Comparison of ENCODE assay signal across 1 cellular context in genomic region chr5:140324041-140324833, GRCh38.
TF ChIP-seq lines count a peak whose summit lies in the region.

No MANE protein-coding gene starts in this region.

TF ChIP-seq in K562, 482 proteins besides CTCF, POLR2A, EP300 and RAD21:
- TF ChIP-seq ETS1 (conservative IDR thresholded peaks at IDR 0.05; ENCODE audit: control insufficient read depth, low read depth, low read length) (no peak), ZNF436 (CRISPR knock-in tag; IDR thresholded peaks at IDR 0.05) (no peak), GABPB2 (CRISPR knock-in tag; conservative IDR thresholded peaks at IDR 0.05) (no peak), JUND (IDR thresholded peaks at IDR 0.05; ENCODE audit: borderline replicate concordance, low read depth, low read length) (no peak), JUND (tag; IDR thresholded peaks at IDR 0.05; ENCODE audit: borderline replicate concordance, low read depth, low read length) (no peak), TCF7L2 (IDR thresholded peaks at IDR 0.05; ENCODE audit: low read depth, low read length) (no peak), HDGF (IDR thresholded peaks at IDR 0.05) (no peak), CBX1 (IDR thresholded peaks at IDR 0.05; ENCODE audit: low read depth) (no peak), ZFPM2 (CRISPR knock-in tag; IDR thresholded peaks at IDR 0.05) (no peak), PHB2 (IDR thresholded peaks at IDR 0.05; ENCODE audit: low read depth) (no peak), ZNF717 (CRISPR knock-in tag; IDR thresholded peaks at IDR 0.05) (no peak), MXD1 (CRISPR knock-in tag; IDR thresholded peaks at IDR 0.05; ENCODE audit: borderline replicate concordance, poor library complexity, severe bottlenecking) (no peak), CHCHD3 (CRISPR knock-in tag; IDR thresholded peaks at IDR 0.05) (no peak), ZNF589 (CRISPR knock-in tag; IDR thresholded peaks at IDR 0.05; ENCODE audit: low read depth) (no peak), NR1H2 (CRISPR knock-in tag; IDR thresholded peaks at IDR 0.05) (no peak)
- TF ChIP-seq, protein P1, sequence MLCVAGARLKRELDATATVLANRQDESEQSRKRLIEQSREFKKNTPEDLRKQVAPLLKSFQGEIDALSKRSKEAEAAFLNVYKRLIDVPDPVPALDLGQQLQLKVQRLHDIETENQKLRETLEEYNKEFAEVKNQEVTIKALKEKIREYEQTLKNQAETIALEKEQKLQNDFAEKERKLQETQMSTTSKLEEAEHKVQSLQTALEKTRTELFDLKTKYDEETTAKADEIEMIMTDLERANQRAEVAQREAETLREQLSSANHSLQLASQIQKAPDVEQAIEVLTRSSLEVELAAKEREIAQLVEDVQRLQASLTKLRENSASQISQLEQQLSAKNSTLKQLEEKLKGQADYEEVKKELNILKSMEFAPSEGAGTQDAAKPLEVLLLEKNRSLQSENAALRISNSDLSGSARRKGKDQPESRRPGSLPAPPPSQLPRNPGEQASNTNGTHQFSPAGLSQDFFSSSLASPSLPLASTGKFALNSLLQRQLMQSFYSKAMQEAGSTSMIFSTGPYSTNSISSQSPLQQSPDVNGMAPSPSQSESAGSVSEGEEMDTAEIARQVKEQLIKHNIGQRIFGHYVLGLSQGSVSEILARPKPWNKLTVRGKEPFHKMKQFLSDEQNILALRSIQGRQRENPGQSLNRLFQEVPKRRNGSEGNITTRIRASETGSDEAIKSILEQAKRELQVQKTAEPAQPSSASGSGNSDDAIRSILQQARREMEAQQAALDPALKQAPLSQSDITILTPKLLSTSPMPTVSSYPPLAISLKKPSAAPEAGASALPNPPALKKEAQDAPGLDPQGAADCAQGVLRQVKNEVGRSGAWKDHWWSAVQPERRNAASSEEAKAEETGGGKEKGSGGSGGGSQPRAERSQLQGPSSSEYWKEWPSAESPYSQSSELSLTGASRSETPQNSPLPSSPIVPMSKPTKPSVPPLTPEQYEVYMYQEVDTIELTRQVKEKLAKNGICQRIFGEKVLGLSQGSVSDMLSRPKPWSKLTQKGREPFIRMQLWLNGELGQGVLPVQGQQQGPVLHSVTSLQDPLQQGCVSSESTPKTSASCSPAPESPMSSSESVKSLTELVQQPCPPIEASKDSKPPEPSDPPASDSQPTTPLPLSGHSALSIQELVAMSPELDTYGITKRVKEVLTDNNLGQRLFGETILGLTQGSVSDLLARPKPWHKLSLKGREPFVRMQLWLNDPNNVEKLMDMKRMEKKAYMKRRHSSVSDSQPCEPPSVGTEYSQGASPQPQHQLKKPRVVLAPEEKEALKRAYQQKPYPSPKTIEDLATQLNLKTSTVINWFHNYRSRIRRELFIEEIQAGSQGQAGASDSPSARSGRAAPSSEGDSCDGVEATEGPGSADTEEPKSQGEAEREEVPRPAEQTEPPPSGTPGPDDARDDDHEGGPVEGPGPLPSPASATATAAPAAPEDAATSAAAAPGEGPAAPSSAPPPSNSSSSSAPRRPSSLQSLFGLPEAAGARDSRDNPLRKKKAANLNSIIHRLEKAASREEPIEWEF (CRISPR knock-in tag; IDR thresholded peaks at IDR 0.05): no peak
- TF ChIP-seq, protein P2, sequence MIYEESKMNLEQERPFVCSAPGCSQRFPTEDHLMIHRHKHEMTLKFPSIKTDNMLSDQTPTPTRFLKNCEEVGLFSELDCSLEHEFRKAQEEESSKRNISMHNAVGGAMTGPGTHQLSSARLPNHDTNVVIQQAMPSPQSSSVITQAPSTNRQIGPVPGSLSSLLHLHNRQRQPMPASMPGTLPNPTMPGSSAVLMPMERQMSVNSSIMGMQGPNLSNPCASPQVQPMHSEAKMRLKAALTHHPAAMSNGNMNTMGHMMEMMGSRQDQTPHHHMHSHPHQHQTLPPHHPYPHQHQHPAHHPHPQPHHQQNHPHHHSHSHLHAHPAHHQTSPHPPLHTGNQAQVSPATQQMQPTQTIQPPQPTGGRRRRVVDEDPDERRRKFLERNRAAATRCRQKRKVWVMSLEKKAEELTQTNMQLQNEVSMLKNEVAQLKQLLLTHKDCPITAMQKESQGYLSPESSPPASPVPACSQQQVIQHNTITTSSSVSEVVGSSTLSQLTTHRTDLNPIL (CRISPR knock-in tag; IDR thresholded peaks at IDR 0.05): no peak
- TF ChIP-seq, protein P3, sequence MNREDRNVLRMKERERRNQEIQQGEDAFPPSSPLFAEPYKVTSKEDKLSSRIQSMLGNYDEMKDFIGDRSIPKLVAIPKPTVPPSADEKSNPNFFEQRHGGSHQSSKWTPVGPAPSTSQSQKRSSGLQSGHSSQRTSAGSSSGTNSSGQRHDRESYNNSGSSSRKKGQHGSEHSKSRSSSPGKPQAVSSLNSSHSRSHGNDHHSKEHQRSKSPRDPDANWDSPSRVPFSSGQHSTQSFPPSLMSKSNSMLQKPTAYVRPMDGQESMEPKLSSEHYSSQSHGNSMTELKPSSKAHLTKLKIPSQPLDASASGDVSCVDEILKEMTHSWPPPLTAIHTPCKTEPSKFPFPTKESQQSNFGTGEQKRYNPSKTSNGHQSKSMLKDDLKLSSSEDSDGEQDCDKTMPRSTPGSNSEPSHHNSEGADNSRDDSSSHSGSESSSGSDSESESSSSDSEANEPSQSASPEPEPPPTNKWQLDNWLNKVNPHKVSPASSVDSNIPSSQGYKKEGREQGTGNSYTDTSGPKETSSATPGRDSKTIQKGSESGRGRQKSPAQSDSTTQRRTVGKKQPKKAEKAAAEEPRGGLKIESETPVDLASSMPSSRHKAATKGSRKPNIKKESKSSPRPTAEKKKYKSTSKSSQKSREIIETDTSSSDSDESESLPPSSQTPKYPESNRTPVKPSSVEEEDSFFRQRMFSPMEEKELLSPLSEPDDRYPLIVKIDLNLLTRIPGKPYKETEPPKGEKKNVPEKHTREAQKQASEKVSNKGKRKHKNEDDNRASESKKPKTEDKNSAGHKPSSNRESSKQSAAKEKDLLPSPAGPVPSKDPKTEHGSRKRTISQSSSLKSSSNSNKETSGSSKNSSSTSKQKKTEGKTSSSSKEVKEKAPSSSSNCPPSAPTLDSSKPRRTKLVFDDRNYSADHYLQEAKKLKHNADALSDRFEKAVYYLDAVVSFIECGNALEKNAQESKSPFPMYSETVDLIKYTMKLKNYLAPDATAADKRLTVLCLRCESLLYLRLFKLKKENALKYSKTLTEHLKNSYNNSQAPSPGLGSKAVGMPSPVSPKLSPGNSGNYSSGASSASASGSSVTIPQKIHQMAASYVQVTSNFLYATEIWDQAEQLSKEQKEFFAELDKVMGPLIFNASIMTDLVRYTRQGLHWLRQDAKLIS (CRISPR knock-in tag; IDR thresholded peaks at IDR 0.05): no peak
TF ChIP-seq in K562: peak in this region for 0.
